8 cellular contexts compared by ENCODE assay signal in the genomic region with DNA sequence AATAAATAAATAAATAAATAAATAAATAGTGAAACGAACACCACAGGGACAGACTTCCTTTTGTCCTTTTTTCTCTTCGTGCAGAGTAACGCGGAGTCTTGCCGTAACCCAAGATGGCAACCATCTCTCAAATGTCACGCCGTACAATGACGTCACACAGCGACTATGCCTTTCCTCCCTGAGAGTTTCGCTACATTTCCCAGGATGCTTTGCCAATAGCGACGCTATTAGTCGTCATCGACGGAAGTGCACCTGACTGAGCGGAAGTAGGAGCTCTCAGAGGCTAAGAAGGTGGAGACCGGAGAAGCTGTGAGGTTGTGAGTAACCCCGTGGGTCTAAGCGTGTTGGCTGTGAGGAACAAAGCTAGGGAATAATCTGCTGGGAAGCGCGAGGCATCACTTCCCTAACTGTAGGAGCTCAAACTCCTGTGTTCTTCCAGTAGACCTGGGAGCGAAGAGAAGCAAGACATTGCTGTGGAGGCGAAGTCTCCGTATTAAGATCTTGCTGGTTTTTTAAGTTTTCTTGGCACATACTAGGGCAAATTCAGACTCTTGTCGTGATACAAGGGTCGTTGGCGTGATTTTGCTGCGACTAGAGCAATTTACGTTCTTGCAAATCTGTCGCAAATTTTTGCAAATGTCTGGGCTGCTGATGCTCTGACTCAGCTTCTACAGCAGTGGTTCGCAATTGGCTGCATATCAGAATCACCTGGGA. TPM values are rescaled to one million over a fixed set of nuclear protein-coding genes. Genes with fewer than 3 reads are reported as not detected.
A peak's percentile ranks its signal among the peaks of the same experiment; 100 is the strongest.
DNase-seq lines count a peak whose midpoint lies in the region; ATAC-seq and TF ChIP-seq lines count a peak whose summit lies in the region.

A gene with protein sequence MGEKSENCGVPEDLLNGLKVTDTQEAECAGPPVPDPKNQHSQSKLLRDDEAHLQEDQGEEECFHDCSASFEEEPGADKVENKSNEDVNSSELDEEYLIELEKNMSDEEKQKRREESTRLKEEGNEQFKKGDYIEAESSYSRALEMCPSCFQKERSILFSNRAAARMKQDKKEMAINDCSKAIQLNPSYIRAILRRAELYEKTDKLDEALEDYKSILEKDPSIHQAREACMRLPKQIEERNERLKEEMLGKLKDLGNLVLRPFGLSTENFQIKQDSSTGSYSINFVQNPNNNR (plus strand): TSS at position 263 of the 714 bp plus-strand sequence. CDS start 1,390 bp downstream, outside the sequence.

- peak within 1 kb of the TSS; percentile 85 for H3K4me3 ChIP-seq in Jurkat, Clone E6-1 (ENCODE audit: low read length)
- H3K4me3 ChIP-seq in PC-9 (peak within 1 kb of the TSS; percentile 99), mucosa of rectum (ENCODE audit: low read length in 2 of 2) (peak within 1 kb of the TSS; percentile 93 to 100)

- intact Hi-C loops in PC-9 (cut with micrococcal nuclease; ENCODE audit: unreplicated experiment): no loop called here

- H3K36me3 ChIP-seq in PC-9 (ENCODE audit: low read depth): 0 out of 2 replicates have a peak, but pooled peaks cover 32% of the 10 kb centered on the region
- peaks cover 5 to 6% of the 10 kb centered on the region in 2 donors for H3K36me3 ChIP-seq in mucosa of rectum (ENCODE audit: control insufficient read depth in 2 of 2, insufficient read depth in 2 of 2, low read length in 2 of 2)

- H3K9ac ChIP-seq in mucosa of rectum (ENCODE audit: low read depth in 1 of 2, low read length in 2 of 2): peak within 1 kb of the TSS; percentile 91 to 100

- DNase-seq in DMS153 treated with DMSO at 0.1 percent for 48 hours (lab: John Stamatoyannopoulos, UW; ENCODE audit: unreplicated experiment): peak; percentile 77
- peak; percentile 99 for DNase-seq in Jurkat, Clone E6-1 (ENCODE audit: low read depth, low spot score)
- peak; percentile 90 to 97 for DNase-seq in PC-9
- peak; percentile 82 for DNase-seq in activated T-cell treated with anti-CD3 and anti-CD28 coated beads, Interleukin-2, amount 50 U/mL, for 1 hour
- peak; percentile 99 for DNase-seq in erythroblast (lab: John Stamatoyannopoulos, UW)
- DNase-seq in stimulated activated CD8-positive, alpha-beta memory T cell treated with anti-CD3 and anti-CD28 coated beads, Interleukin-4, amount 100 ng/mL, for 48 hours: peak; percentile 92

- POLR2A ChIA-PET in PC-9 (lab: Charles Lee; ENCODE audit: unreplicated experiment): interaction anchor here (0.5 to 0.7 kb wide), 3 partner anchors 32 to 714 kb away, joined by 4 to 26 read pairs (median 9); no protein-coding TSS in a partner anchor

- H3K4me2 ChIP-seq in PC-9: peak within 1 kb of the TSS; percentile 99

- H3K9me3 ChIP-seq in PC-9 (ENCODE audit: insufficient read depth, low read depth) (no peaks in the 10 kb centered on the region), mucosa of rectum (ENCODE audit: control insufficient read depth in 2 of 2, low read length in 2 of 2) (no peaks in the 10 kb centered on the region)

- H4K20me1 ChIP-seq in PC-9 (ENCODE audit: insufficient read depth): peaks cover 4% of the 10 kb centered on the region; the same call in 1 of the 2 replicates

- peak; percentile 100 for ATAC-seq in GM21619 (IDR thresholded peaks at IDR 0.05; ENCODE audit: unreplicated experiment)

- CTCF ChIA-PET in PC-9 (lab: Charles Lee): interaction anchor here (0.6 kb wide), 1 partner anchor 677 kb away, joined by 3 read pairs; no protein-coding TSS in a partner anchor

- peaks cover 30% of the 10 kb centered on the region for H3K79me2 ChIP-seq in PC-9 (ENCODE audit: low read depth)

- BruUV-seq in PC-9 (replicated peaks; lab: Mats Ljungman, UMichigan): TSS peak; percentile 67

- H3K27ac ChIP-seq in PC-9 (peak within 1 kb of the TSS; percentile 83), mucosa of rectum (ENCODE audit: low read depth in 2 of 2, low read length in 2 of 2) (peak within 1 kb of the TSS; percentile 81 to 92)

- TF ChIP-seq CTCF in PC-9 (conservative IDR thresholded peaks at IDR 0.05): no peak

- H3F3A ChIP-seq in PC-9 (ENCODE audit: insufficient read depth, low read depth): peaks cover 2% of the 10 kb centered on the region; the same call in 1 of the 2 replicates

- H2AFZ ChIP-seq in PC-9: peak within 1 kb of the TSS; percentile 95

- TF ChIP-seq POLR2A in erythroblast (IDR thresholded peaks at IDR 0.05; ENCODE audit: low read length): peak; percentile 98

- H3K4me1 ChIP-seq in PC-9 (replicated peaks; ENCODE audit: insufficient read depth) (peaks cover 21% of the 10 kb centered on the region), mucosa of rectum (ENCODE audit: control insufficient read depth in 2 of 2, insufficient read depth in 2 of 2, low read length in 2 of 2) (peaks cover 22% of the 10 kb centered on the region in 2 donors)

- H3K9me2 ChIP-seq in PC-9 (ENCODE audit: insufficient read depth): no peaks in the 10 kb centered on the region

- no peaks in the 10 kb centered on the region for H3K27me3 ChIP-seq in PC-9 (ENCODE audit: insufficient read depth, low read depth)
- no peaks in the 10 kb centered on the region for H3K27me3 ChIP-seq in mucosa of rectum (ENCODE audit: control insufficient read depth in 2 of 2, insufficient read depth in 2 of 2, low read length in 2 of 2)

RNA-seq across cellular contexts. Expression of the gene that starts here (rescaled TPM):
- polyA plus RNA-seq in Jurkat, Clone E6-1 (2012; ENCODE audit: insufficient read depth, insufficient read length): 96.8 TPM
- 54.8 and 68.5 TPM in 2 replicates for total RNA-seq in PC-9 (2021)

Comparison
In these comparisons a context has a peak if more than half of its experiments do, and no peak if none do; other contexts are left out.
1. Peak in every context shown above with its lines: DNase-seq, ATAC-seq, H3K4me3 ChIP-seq and H3K27ac ChIP-seq.